Comparison of ENCODE assay signal across 1 cellular context in the genomic region with DNA sequence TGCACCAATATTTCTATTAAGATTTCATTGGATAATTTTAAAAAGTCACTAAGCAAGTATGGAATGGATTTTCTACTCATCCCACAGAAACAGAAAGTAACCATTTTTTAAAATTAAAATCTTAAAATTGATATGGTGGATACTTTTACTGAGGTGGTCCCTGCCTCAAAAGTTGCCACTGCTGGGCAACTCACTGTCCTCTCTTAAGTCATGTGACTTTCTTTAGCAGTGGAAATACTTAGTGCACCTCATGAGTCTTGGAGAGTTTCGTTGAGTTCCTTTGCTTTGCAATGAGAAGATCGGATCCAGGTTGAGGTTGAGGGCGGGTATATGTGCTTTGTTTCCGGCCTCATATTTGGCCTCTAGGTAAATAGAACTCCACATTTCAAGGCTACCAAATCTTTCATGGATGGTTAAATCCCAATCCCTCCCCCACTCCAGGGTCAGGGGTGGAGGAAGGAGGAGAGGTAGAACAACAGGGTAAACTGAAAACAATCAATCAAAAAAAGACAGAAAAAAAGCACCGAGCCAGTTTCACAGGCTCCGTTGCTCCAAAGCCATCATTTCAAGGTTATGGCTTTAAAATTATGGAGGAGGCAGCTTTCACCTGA.
TF ChIP-seq lines count a peak whose summit lies in the region.

No MANE protein-coding gene starts in this region.

TF ChIP-seq in HepG2, 621 proteins besides CTCF, POLR2A, EP300 and RAD21 (continued from another document):
- TF ChIP-seq, protein P1, sequence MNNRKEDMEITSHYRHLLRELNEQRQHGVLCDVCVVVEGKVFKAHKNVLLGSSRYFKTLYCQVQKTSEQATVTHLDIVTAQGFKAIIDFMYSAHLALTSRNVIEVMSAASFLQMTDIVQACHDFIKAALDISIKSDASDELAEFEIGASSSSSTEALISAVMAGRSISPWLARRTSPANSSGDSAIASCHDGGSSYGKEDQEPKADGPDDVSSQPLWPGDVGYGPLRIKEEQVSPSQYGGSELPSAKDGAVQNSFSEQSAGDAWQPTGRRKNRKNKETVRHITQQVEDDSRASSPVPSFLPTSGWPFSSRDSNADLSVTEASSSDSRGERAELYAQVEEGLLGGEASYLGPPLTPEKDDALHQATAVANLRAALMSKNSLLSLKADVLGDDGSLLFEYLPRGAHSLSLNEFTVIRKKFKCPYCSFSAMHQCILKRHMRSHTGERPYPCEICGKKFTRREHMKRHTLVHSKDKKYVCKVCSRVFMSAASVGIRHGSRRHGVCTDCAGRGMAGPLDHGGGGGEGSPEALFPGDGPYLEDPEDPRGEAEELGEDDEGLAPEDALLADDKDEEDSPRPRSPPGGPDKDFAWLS (CRISPR knock-in tag; IDR thresholded peaks at IDR 0.05; ENCODE audit: borderline replicate concordance) = no peak
- TF ChIP-seq NFIC (IDR thresholded peaks at IDR 0.05; ENCODE audit: low read length) (peak; percentile 55; the same call in 1 of the 2 replicates), GATAD1 (CRISPR knock-in tag; IDR thresholded peaks at IDR 0.05) (peak; percentile 31; the same call in 1 of the 2 replicates), MEIS2 (CRISPR knock-in tag; IDR thresholded peaks at IDR 0.05) (peak; percentile 94; the same call in 1 of the 2 replicates), MED8 (CRISPR knock-in tag; IDR thresholded peaks at IDR 0.05; ENCODE audit: insufficient replicate concordance) (peak; percentile 28), CBX1 (IDR thresholded peaks at IDR 0.05; ENCODE audit: low read depth) (no peak), CREM (IDR thresholded peaks at IDR 0.05) (peak; percentile 69), CREM (CRISPR knock-in tag; IDR thresholded peaks at IDR 0.05) (no peak), CEBPG (CRISPR knock-in tag; IDR thresholded peaks at IDR 0.05) (0 out of 2 replicates have a peak, but pooled peaks have one; percentile 2), ZFYVE20 (CRISPR knock-in tag; IDR thresholded peaks at IDR 0.05; ENCODE audit: borderline replicate concordance, low read depth) (no peak), SYNCRIP (IDR thresholded peaks at IDR 0.05; ENCODE audit: insufficient read depth, low read depth, low read length) (no peak)
- TF ChIP-seq, protein P2, sequence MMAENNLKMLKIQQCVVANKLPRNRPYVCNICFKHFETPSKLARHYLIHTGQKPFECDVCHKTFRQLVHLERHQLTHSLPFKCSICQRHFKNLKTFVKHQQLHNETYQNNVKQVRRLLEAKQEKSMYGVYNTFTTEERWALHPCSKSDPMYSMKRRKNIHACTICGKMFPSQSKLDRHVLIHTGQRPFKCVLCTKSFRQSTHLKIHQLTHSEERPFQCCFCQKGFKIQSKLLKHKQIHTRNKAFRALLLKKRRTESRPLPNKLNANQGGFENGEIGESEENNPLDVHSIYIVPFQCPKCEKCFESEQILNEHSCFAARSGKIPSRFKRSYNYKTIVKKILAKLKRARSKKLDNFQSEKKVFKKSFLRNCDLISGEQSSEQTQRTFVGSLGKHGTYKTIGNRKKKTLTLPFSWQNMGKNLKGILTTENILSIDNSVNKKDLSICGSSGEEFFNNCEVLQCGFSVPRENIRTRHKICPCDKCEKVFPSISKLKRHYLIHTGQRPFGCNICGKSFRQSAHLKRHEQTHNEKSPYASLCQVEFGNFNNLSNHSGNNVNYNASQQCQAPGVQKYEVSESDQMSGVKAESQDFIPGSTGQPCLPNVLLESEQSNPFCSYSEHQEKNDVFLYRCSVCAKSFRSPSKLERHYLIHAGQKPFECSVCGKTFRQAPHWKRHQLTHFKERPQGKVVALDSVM (CRISPR knock-in tag; IDR thresholded peaks at IDR 0.05) = peak; percentile 79
- TF ChIP-seq, protein P3, sequence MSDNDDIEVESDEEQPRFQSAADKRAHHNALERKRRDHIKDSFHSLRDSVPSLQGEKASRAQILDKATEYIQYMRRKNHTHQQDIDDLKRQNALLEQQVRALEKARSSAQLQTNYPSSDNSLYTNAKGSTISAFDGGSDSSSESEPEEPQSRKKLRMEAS (IDR thresholded peaks at IDR 0.05) = peak; percentile 20; the same call in 1 of the 2 replicates
- TF ChIP-seq, protein P4, sequence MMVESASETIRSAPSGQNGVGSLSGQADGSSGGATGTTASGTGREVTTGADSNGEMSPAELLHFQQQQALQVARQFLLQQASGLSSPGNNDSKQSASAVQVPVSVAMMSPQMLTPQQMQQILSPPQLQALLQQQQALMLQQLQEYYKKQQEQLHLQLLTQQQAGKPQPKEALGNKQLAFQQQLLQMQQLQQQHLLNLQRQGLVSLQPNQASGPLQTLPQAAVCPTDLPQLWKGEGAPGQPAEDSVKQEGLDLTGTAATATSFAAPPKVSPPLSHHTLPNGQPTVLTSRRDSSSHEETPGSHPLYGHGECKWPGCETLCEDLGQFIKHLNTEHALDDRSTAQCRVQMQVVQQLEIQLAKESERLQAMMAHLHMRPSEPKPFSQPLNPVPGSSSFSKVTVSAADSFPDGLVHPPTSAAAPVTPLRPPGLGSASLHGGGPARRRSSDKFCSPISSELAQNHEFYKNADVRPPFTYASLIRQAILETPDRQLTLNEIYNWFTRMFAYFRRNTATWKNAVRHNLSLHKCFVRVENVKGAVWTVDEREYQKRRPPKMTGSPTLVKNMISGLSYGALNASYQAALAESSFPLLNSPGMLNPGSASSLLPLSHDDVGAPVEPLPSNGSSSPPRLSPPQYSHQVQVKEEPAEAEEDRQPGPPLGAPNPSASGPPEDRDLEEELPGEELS (CRISPR knock-in tag; IDR thresholded peaks at IDR 0.05) = peak; percentile 91
TF ChIP-seq in HepG2: peak in this region for 97.
